33 cellular contexts compared by ENCODE assay signal in genomic region chr6:75778757-75779156, GRCh38.
"Had no signal": no experiment of that assay in that cellular context is flagged by ENCODE, and none has a peak within 500 bp of the region (broad histone marks: within the 10 kb centered on the region; RNA-seq: fewer than 3 reads in every experiment).

No MANE protein-coding gene starts in this region.

- H3K4me1 ChIP-seq: ascending aorta, breast epithelium had no signal

- H3K36me3 ChIP-seq: adrenal gland, ascending aorta, brain microvascular endothelial cell, breast epithelium, cardiac muscle cell had no signal

- H3K4me3 ChIP-seq: adrenal gland, ascending aorta, body of pancreas, breast epithelium, cardiac muscle cell had no signal

- H3K27me3 ChIP-seq: adrenal gland, ascending aorta, body of pancreas, brain microvascular endothelial cell, breast epithelium, cardiac muscle cell had no signal

- FAIRE-seq: astrocyte, bronchial epithelial cell had no signal

- DNase-seq: activated effector memory CD4-positive, alpha-beta T cell treated with anti-CD3 and anti-CD28 coated beads, Interleukin-2, amount 50 U/mL, for 16 hours; activated effector memory CD4-positive, alpha-beta T cell treated with Interleukin-2 at 50 U/mL for 16 hours; activated gamma-delta T cell; activated gamma-delta T cell treated with Interleukin-2 at 50 U/mL for 16 hours; activated naive CD4-positive, alpha-beta T cell; activated naive CD4-positive, alpha-beta T cell treated with anti-CD3 and anti-CD28 coated beads for 36 hours; activated naive CD4-positive, alpha-beta T cell treated with anti-CD3 and anti-CD28 coated beads, Interleukin-2, amount 10 ng/mL, durations not matched to agents 7 days and 5 days; activated naive CD4-positive, alpha-beta T cell treated with anti-CD3 and anti-CD28 coated beads, Interleukin-2, amount 50 U/mL, for 16 hours; activated naive CD4-positive, alpha-beta T cell treated with Interleukin-2 at 50 U/mL for 16 hours; activated naive CD8-positive, alpha-beta T cell treated with anti-CD3 and anti-CD28 coated beads for 36 hours; activated naive CD8-positive, alpha-beta T cell treated with anti-CD3 and anti-CD28 coated beads, Interleukin-2, amount 10 ng/mL, durations not matched to agents 7 days and 5 days; activated naive CD8-positive, alpha-beta T cell treated with anti-CD3 and anti-CD28 coated beads, Interleukin-2, amount 50 U/mL, for 24 hours; activated T-cell treated with anti-CD3 and anti-CD28 coated beads, Interleukin-2, amount 50 U/mL, for 1 hour; activated T-cell treated with anti-CD3 and anti-CD28 coated beads, Interleukin-2, amount 50 U/mL, for 24 hours; activated T-cell treated with anti-CD3 and anti-CD28 coated beads, Interleukin-2, amount 50 U/mL, for 4 hours; activated T-cell treated with anti-CD3 and anti-CD28 coated beads, Interleukin-2, amount 50 U/mL, for 48 hours; activated T-cell treated with anti-CD3 and anti-CD28 coated beads, Interleukin-2, amount 50 U/mL, for 72 hours; adrenal gland; amniotic stem cell; amygdala; anterior cingulate cortex; aorta; body of pancreas; brain microvascular endothelial cell; caudate nucleus; cerebellar nuclear complex had no signal

- ATAC-seq: activated naive CD4-positive, alpha-beta T cell treated with anti-CD3 and anti-CD28 coated beads, Interleukin-2, amount 50 U/mL, for 72 hours; activated naive CD8-positive, alpha-beta T cell treated with anti-CD3 and anti-CD28 coated beads, Interleukin-2, amount 50 U/mL, for 24 hours; activated T-cell treated with anti-CD3 and anti-CD28 coated beads, Interleukin-2, amount 50 U/mL, for 4 hours; activated T-cell treated with anti-CD3 and anti-CD28 coated beads, Interleukin-2, amount 50 U/mL, for 72 hours; activated T-helper 17 cell treated with anti-CD3 and anti-CD28 coated beads, Interleukin-2, amount 50 U/mL, for 72 hours; body of pancreas had no signal

- H3K27ac ChIP-seq: adrenal gland, ascending aorta, body of pancreas, brain microvascular endothelial cell, breast epithelium, cardiac muscle cell had no signal

- H3K9me3 ChIP-seq: adrenal gland, ascending aorta, body of pancreas, breast epithelium had no signal
